Comparison of ENCODE assay signal across 1 cellular context in the genomic region with DNA sequence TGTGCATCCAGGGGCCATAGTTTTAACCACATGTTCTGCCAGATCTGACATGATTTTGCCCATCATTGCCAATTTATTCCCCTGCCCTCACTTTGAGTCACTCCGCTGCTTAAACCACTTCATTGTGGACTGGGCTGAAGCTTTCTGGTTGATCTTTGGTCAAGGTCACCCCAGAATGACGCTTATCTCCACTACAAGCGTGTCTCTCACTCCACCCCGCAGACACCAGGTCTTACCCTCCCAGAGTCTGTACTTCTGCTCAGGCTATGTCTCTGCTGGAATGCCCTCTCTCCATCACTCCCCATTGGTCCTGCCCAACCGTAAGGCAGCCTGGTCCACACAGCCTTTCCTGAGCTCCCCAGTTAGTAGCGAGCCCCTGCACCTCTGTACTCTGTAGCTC.
TF ChIP-seq lines count a peak whose summit lies in the region.

No MANE protein-coding gene starts in this region.

TF ChIP-seq in K562, 482 proteins besides CTCF, POLR2A, EP300 and RAD21:
- TF ChIP-seq, protein P1, sequence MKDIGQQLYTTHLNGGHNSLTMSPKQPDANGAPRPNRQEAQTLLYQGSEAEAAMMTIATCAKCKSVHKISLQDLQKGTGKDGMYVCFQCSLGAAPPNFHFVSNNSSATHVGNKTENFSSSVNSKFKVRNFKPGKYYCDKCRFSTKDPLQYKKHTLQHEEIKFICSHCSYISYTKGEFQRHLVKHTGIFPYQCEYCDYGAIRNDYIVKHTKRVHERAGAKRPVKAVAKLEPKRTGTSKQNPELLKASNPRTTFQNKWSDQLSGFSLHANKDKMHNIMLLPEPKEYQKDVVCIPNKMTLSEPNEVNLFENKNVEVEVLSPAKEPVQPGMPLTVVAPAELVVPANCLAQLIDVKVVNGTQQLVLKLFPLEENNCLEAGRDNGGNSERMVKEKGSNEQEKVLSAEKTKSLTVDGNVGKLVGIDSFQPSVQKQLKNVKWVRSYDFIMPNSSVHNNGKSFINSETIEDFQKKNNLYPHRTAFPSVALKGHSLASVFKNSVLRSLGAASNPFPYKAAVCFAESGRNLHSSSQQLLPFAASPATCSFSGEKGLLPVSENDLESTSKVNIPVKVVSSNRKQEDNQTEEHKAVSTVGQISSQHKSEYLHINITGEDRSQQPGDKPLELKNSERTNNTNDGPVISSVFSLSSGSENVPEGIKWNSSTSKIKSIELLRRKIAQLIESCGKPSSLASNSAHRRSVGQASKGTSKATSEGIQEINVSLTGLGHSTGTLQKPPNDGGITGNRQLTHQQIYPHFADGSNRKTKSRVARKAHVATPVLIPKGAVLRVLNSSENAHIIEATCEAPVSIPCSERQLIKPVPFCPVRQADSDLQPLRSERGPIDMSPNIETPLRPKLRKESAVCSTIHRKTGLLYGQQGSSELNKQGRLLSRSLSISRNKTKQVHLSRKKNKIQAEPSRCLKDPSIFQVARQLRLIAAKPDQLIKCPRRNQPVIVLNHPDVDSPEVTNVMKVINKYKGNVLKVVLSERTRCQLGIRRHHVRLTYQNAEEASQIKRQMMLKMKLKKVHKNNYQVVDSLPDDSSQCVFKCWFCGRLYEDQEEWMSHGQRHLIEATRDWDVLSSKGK (CRISPR knock-in tag; IDR thresholded peaks at IDR 0.05), result no peak
- TF ChIP-seq STAT5B (CRISPR knock-in tag; IDR thresholded peaks at IDR 0.05) (no peak), ESRRA (IDR thresholded peaks at IDR 0.05; ENCODE audit: borderline replicate concordance, low read depth) (peak; percentile 89), FOXA1 (IDR thresholded peaks at IDR 0.05; ENCODE audit: borderline replicate concordance) (no peak)
